ENCODE assay signal across 14 cellular contexts in the genomic region with DNA sequence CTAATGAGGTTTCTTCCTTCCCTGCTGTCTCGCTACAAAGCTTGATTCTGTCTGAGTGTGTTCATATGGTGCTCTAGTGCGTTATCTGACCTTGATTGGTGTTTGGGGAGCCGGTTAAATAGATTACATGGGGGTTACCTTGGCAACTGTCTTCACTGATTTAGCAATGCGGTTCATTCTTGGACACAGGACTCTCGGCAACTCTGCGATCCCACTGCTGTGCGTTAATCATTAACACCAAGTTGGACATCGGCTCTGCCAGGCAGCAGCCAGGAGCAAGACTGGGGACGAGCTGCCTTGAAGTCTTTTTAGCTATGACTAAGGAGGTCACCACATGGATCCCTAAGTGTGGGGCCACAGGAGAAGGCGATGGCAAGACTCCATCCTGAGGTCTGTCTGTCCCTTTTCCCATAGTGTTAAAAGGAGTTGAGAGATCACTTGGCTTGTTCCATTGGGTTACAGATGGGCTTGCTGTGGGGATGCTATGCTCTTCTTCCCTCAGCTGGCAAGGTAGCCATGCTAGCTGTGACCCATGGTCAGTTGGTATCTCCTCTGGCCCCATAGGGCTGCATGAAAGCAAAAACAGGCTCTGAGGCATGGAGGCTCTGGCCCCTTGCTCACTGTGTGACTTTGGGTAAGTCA.
DNase-seq lines count a peak whose midpoint lies in the region; ATAC-seq, FAIRE-seq and TF ChIP-seq lines count a peak whose summit lies in the region.
"Had no signal": no experiment of that assay in that cellular context is flagged by ENCODE, and none has a peak within 500 bp of the region (broad histone marks: within the 10 kb centered on the region; RNA-seq: fewer than 3 reads in every experiment).

No MANE protein-coding gene starts in this region.

- H3K14ac ChIP-seq in trophoblast cell (ENCODE audit: low read length) = no peak overlapping the region

- H3K4me3 ChIP-seq in SK-N-SH (ENCODE audit: low read depth in 2 of 2, low read length in 1 of 2) (no peak overlapping the region), trophoblast cell (ENCODE audit: low read depth, low read length) (no peak overlapping the region)
- H3K4me3 ChIP-seq: adrenal gland, gastrocnemius medialis, SJSA1 had no signal

- no peak overlapping the region for H3K4me3 Mint-ChIP-seq in osteocyte (ENCODE audit: unreplicated experiment)
- H3K4me3 Mint-ChIP-seq: activated T-cell treated with anti-CD3 and anti-CD28 coated beads, Interleukin-2, amount 50 U/mL, for 72 hours; stimulated activated memory B cell treated with anti-CD40 and anti-IgM and Interleukin-4, amounts not matched to agents 10 μg/mL and 1 μg/mL and 100 μg/mL, for 72 hours had no signal

- TF ChIP-seq CTCF in SK-N-SH (IDR thresholded peaks at IDR 0.05) (no peak), osteocyte (IDR thresholded peaks at IDR 0.05) (no peak)

- H3K27ac Mint-ChIP-seq in osteocyte (ENCODE audit: unreplicated experiment) = no peak overlapping the region
- H3K27ac Mint-ChIP-seq: activated T-cell treated with anti-CD3 and anti-CD28 coated beads, Interleukin-2, amount 50 U/mL, for 72 hours; stimulated activated memory B cell treated with anti-CD40 and anti-IgM and Interleukin-4, amounts not matched to agents 10 μg/mL and 1 μg/mL and 100 μg/mL, for 72 hours had no signal

- peak; percentile 98 for FAIRE-seq in islet of Langerhans (lab: Jason Lieb, UNC)

- intact Hi-C loops in posterior cingulate gyrus (cut with DNase I) = no loop called here

- CTCF ChIA-PET in SK-N-SH (lab: Yijun Ruan, JAX) = no interaction called here

- no peak overlapping the region for H2BK120ac ChIP-seq in trophoblast cell (ENCODE audit: insufficient read depth, low read length, poor library complexity)

- peaks cover 0 to 19% of the 10 kb centered on the region in 2 experiments; a peak in 1 of 4 replicates for H3K4me1 ChIP-seq in SK-N-SH (ENCODE audit: control insufficient read depth in 1 of 2, insufficient read depth in 2 of 2, low read depth in 1 of 2, low read length in 1 of 2)
- H3K4me1 ChIP-seq in trophoblast cell (ENCODE audit: control insufficient read depth in 1 of 2, insufficient read depth in 2 of 2, low read length in 2 of 2) = no peaks in the 10 kb centered on the region
- H3K4me1 ChIP-seq: adrenal gland, gastrocnemius medialis, SJSA1 had no signal

- peak; percentile 33; the same call in 1 of the 2 replicates for TF ChIP-seq RAD21 in SK-N-SH (IDR thresholded peaks at IDR 0.05; ENCODE audit: low read length)

- peaks cover 4% of the 10 kb centered on the region for H3K9me3 Mint-ChIP-seq in osteocyte (ENCODE audit: unreplicated experiment)
- H3K9me3 Mint-ChIP-seq: activated T-cell treated with anti-CD3 and anti-CD28 coated beads, Interleukin-2, amount 50 U/mL, for 72 hours; stimulated activated memory B cell treated with anti-CD40 and anti-IgM and Interleukin-4, amounts not matched to agents 10 μg/mL and 1 μg/mL and 100 μg/mL, for 72 hours had no signal

- H3K9ac ChIP-seq in SK-N-SH = no peak overlapping the region
- no peak overlapping the region for H3K9ac ChIP-seq in trophoblast cell (ENCODE audit: low read length)

- no peaks in the 10 kb centered on the region for H3K79me1 ChIP-seq in trophoblast cell (ENCODE audit: low read length)

- WGBS in SK-N-SH (ENCODE audit: low lambda C conversion rate) = 15% methylated on average over 10 of the region's 10 CpGs
- WGBS in trophoblast cell (ENCODE audit: extremely low coverage, insufficient coverage, insufficient read length) = no CpG with 5 or more reads among the region's 10 CpGs

- no peak overlapping the region for H2AFZ ChIP-seq in SK-N-SH (ENCODE audit: low read depth)
- no peak overlapping the region for H2AFZ ChIP-seq in trophoblast cell (ENCODE audit: insufficient read depth, low read length, poor library complexity)

- no peaks in the 10 kb centered on the region for H3K36me3 Mint-ChIP-seq in osteocyte (ENCODE audit: unreplicated experiment)
- H3K36me3 Mint-ChIP-seq: stimulated activated memory B cell treated with anti-CD40 and anti-IgM and Interleukin-4, amounts not matched to agents 10 μg/mL and 1 μg/mL and 100 μg/mL, for 72 hours had no signal

- H3K9me2 ChIP-seq in SK-N-SH = no peaks in the 10 kb centered on the region

- peaks cover 6% of the 10 kb centered on the region for H3K4me1 Mint-ChIP-seq in osteocyte (ENCODE audit: unreplicated experiment)
- H3K4me1 Mint-ChIP-seq: stimulated activated memory B cell treated with anti-CD40 and anti-IgM and Interleukin-4, amounts not matched to agents 10 μg/mL and 1 μg/mL and 100 μg/mL, for 72 hours had no signal

- no peak overlapping the region for H2AK5ac ChIP-seq in trophoblast cell (ENCODE audit: low read length)

- POLR2A ChIA-PET in SK-N-SH (lab: Yijun Ruan, JAX) = no interaction called here

- no peak overlapping the region for H2BK12ac ChIP-seq in trophoblast cell (ENCODE audit: low read length)

- ATAC-seq in GM21390 (IDR thresholded peaks at IDR 0.05; ENCODE audit: unreplicated experiment) = no peak
- ATAC-seq: activated T-cell treated with anti-CD3 and anti-CD28 coated beads, Interleukin-2, amount 50 U/mL, for 72 hours; gastrocnemius medialis; stimulated activated memory B cell treated with anti-CD40 and anti-IgM and Interleukin-4, amounts not matched to agents 10 μg/mL and 1 μg/mL and 100 μg/mL, for 72 hours had no signal

- no peak overlapping the region for H3K4me2 ChIP-seq in SK-N-SH
- no peak overlapping the region for H3K4me2 ChIP-seq in trophoblast cell (ENCODE audit: low read length)

- H4K12ac ChIP-seq in trophoblast cell (ENCODE audit: low read depth, low read length) = no peak overlapping the region

- DNase-seq in COLO668 (lab: John Stamatoyannopoulos, UW; ENCODE audit: unreplicated experiment) (peak; percentile 13), SK-N-SH (peak; percentile 53), osteocyte (ENCODE audit: extremely low spot score, unreplicated experiment) (peak; percentile 59), posterior cingulate gyrus (no peak), NCI-H2081 (lab: John Stamatoyannopoulos, UW) (no peak), trophoblast cell (no peak)
- DNase-seq: activated T-cell treated with anti-CD3 and anti-CD28 coated beads, Interleukin-2, amount 50 U/mL, for 72 hours; gastrocnemius medialis; KBM-7 had no signal

- no peak overlapping the region for H3K4ac ChIP-seq in trophoblast cell (ENCODE audit: low read depth, low read length)

- H3K9me3 ChIP-seq in SK-N-SH = no peaks in the 10 kb centered on the region
- no peaks in the 10 kb centered on the region for H3K9me3 ChIP-seq in trophoblast cell (ENCODE audit: insufficient read depth, low read depth, low read length)
- H3K9me3 ChIP-seq: adrenal gland, gastrocnemius medialis, SJSA1 had no signal

- H3K23ac ChIP-seq in trophoblast cell (ENCODE audit: low read length) = no peak overlapping the region

- H3K27me3 ChIP-seq in SK-N-SH (ENCODE audit: insufficient read depth) (no peaks in the 10 kb centered on the region), trophoblast cell (ENCODE audit: insufficient read depth, low read length) (no peaks in the 10 kb centered on the region)
- H3K27me3 ChIP-seq: gastrocnemius medialis, SJSA1 had no signal

- H2BK5ac ChIP-seq in trophoblast cell (ENCODE audit: low read depth, low read length, poor library complexity) = no peak overlapping the region

- H3K79me2 ChIP-seq in SK-N-SH (ENCODE audit: insufficient read depth) = no peaks in the 10 kb centered on the region
- H3K79me2 ChIP-seq in trophoblast cell (ENCODE audit: control insufficient read depth, insufficient read depth, low read length, poor library complexity) = no peaks in the 10 kb centered on the region

- no peak overlapping the region for H4K91ac ChIP-seq in trophoblast cell (ENCODE audit: low read depth, low read length)

- TF ChIP-seq EP300 in SK-N-SH (IDR thresholded peaks at IDR 0.05; ENCODE audit: borderline replicate concordance in 1 of 2, low read depth in 1 of 2, low read length in 1 of 2) = peak in 1 of 2 experiments; percentile 77; a peak in 2 of 4 replicates

- H3K36me3 ChIP-seq in SK-N-SH (replicated peaks in 1 of 2; ENCODE audit: control insufficient read depth in 1 of 2, insufficient read depth in 2 of 2, low read length in 1 of 2) (no peaks in the 10 kb centered on the region), trophoblast cell (ENCODE audit: control insufficient read depth in 1 of 2, insufficient read depth in 2 of 2, low read length in 2 of 2) (no peaks in the 10 kb centered on the region)
- H3K36me3 ChIP-seq: adrenal gland, gastrocnemius medialis, SJSA1 had no signal

- H3K18ac ChIP-seq in trophoblast cell (ENCODE audit: low read length) = no peak overlapping the region

- H3K27ac ChIP-seq in SK-N-SH (ENCODE audit: low read depth in 2 of 2, low read length in 1 of 2) (peak overlapping the region in 1 of 2 experiments; percentile 77; a peak in 2 of 4 replicates), trophoblast cell (ENCODE audit: low read depth, low read length) (no peak overlapping the region)
- H3K27ac ChIP-seq: gastrocnemius medialis, SJSA1 had no signal

- H4K20me1 ChIP-seq in SK-N-SH (ENCODE audit: insufficient read depth) = no peaks in the 10 kb centered on the region

- no peaks in the 10 kb centered on the region for H3F3A ChIP-seq in SK-N-SH (replicated peaks; ENCODE audit: insufficient read depth)

- H3K27me3 Mint-ChIP-seq in osteocyte (ENCODE audit: unreplicated experiment) = no peaks in the 10 kb centered on the region
- H3K27me3 Mint-ChIP-seq: stimulated activated memory B cell treated with anti-CD40 and anti-IgM and Interleukin-4, amounts not matched to agents 10 μg/mL and 1 μg/mL and 100 μg/mL, for 72 hours had no signal

- no peak overlapping the region for H4K8ac ChIP-seq in trophoblast cell (ENCODE audit: low read depth, low read length)

Comparison
In these comparisons a context has a peak if more than half of its experiments do, and no peak if none do; other contexts are left out.
1. DNase-seq: peak in COLO668 (single experiment), SK-N-SH (single experiment) and osteocyte (single experiment); none in posterior cingulate gyrus (0 of 10), NCI-H2081 (0 of 2) and trophoblast cell (0 of 2).